25 cellular contexts compared by ENCODE assay signal in genomic region chr19:31149306-31149975, GRCh38.
DNase-seq lines count a peak whose midpoint lies in the region; TF ChIP-seq lines count a peak whose summit lies in the region.
"Had no signal": no experiment of that assay in that cellular context is flagged by ENCODE, and none has a peak within 500 bp of the region (broad histone marks: within the 10 kb centered on the region; RNA-seq: fewer than 3 reads in every experiment).

No MANE protein-coding gene starts in this region.

- no peak for TF ChIP-seq POLR2A in tibial nerve (IDR thresholded peaks at IDR 0.05)

- no peaks in the 10 kb centered on the region for H3K36me3 ChIP-seq in tibial nerve
- H3K36me3 ChIP-seq: BLaER1 treated with 17β-estradiol and CSF1 and Interleukin-3, amounts not matched to agents 10 nM and 100 nM; right lobe of liver; stomach; vagina had no signal

- no peaks in the 10 kb centered on the region for H3K4me1 ChIP-seq in tibial nerve
- H3K4me1 ChIP-seq: right lobe of liver, stomach, vagina had no signal

- no peak for TF ChIP-seq EP300 in tibial nerve (IDR thresholded peaks at IDR 0.05)

- H3K9me3 ChIP-seq in tibial nerve: no peaks in the 10 kb centered on the region
- H3K9me3 ChIP-seq: BLaER1 treated with 17β-estradiol and CSF1 and Interleukin-3, amounts not matched to agents 10 nM and 100 nM; right lobe of liver; stomach; vagina had no signal

- no peak overlapping the region for H3K4me3 ChIP-seq in tibial nerve
- H3K4me3 ChIP-seq: BLaER1 treated with 17β-estradiol and CSF1 and Interleukin-3, amounts not matched to agents 10 nM and 100 nM; dorsolateral prefrontal cortex; right lobe of liver; stomach; vagina had no signal

- H3K27me3 ChIP-seq in tibial nerve: no peaks in the 10 kb centered on the region
- H3K27me3 ChIP-seq: BLaER1 treated with 17β-estradiol and CSF1 and Interleukin-3, amounts not matched to agents 10 nM and 100 nM; right lobe of liver; stomach; vagina had no signal

- WGBS in tibial nerve, 2 donors: 77 to 82% methylated on average over 28 of the region's 28 CpGs

- no peak overlapping the region for H3K27ac ChIP-seq in tibial nerve
- H3K27ac ChIP-seq: BLaER1 treated with 17β-estradiol and CSF1 and Interleukin-3, amounts not matched to agents 10 nM and 100 nM; dorsolateral prefrontal cortex; HL-60; right lobe of liver; stomach; vagina had no signal

- DNase-seq in LHCN-M2 (ENCODE audit: low read depth) (peak; percentile 66), SK-N-DZ (ENCODE audit: low spot score) (peak; percentile 8), iris pigment epithelial cell (ENCODE audit: low read depth) (peak; percentile 11), NCI-H2029 (lab: John Stamatoyannopoulos, UW) (no peak), LoVo (ENCODE audit: low spot score) (no peak), tibial nerve (ENCODE audit: low spot score in 2 of 2) (no peak), KG1 (lab: John Stamatoyannopoulos, UW) (no peak)
- DNase-seq: activated CD4-positive, alpha-beta T cell treated with anti-CD3 and anti-CD28 coated beads for 4 hours; activated CD8-positive, alpha-beta T cell treated with anti-CD3 and anti-CD28 coated beads, Interleukin-2, amount 10 ng/mL, durations not matched to agents 7 days and 5 days; activated naive CD4-positive, alpha-beta T cell treated with anti-CD3 and anti-CD28 coated beads, Interleukin-2, amount 10 ng/mL, durations not matched to agents 7 days and 5 days; amniotic stem cell; dorsolateral prefrontal cortex; H9; immature natural killer cell; Karpas-422; NCI-H1694; NCI-H524; posterior cingulate gyrus; right lobe of liver; SHP77; stimulated activated CD4-positive, alpha-beta T cell treated with anti-CD3 and anti-CD28 coated beads, Interleukin-4, amount 100 ng/mL, for 1 hour; stomach had no signal

- TF ChIP-seq CTCF in tibial nerve (IDR thresholded peaks at IDR 0.05): no peak

Comparison
In these comparisons a context has a peak if more than half of its experiments do, and no peak if none do; other contexts are left out.
1. DNase-seq: peak in LHCN-M2 (single experiment), SK-N-DZ (single experiment) and iris pigment epithelial cell (single experiment); none in NCI-H2029 (single experiment), LoVo (single experiment), tibial nerve (0 of 2) and KG1 (single experiment).